8 cellular contexts compared by ENCODE assay signal in the genomic region with DNA sequence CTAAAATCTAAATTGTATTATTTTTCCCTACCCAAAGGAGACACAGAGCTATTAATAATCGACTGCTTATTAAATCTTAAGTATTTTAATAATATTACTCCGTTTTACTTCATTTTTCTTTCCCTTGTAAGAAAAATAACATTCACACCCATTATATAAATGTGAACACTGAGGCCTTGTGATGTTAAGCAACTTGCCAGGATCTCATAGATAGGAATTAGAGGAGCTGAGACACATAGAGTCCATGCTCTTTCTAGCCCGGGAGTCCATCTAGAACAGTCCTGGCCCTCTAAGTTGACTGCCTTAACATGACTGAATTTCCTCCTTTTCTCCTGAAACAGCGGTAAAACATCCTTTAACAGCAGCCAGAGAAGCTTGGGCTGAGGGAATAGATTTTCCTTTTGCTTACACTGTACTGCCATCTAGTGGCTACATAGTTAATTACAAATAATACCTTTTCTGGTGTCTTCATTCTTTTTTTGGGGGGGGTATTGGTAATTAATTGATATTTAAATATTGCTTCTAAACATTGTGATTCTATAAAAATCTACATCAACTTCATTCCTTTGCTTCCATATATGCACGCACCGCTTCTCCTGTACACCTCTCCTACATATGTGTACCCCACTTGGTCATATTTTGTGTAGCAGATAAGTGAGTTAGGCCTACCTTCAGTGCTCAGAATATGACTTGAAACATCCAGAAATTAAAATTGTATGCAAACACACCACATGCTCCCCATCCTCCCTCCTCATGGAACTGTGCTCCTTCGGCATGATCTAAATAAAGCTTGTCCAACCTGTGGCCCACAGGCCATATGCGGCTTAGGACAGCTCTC.
A peak's percentile ranks its signal among the peaks of the same experiment; 100 is the strongest.
DNase-seq lines count a peak whose midpoint lies in the region; ATAC-seq and TF ChIP-seq lines count a peak whose summit lies in the region.

No MANE protein-coding gene starts in this region.

- DNase-seq in BE2C (no peak), NCI-H69 (lab: John Stamatoyannopoulos, UW) (peak; percentile 56), cerebellum (ENCODE audit: low spot score) (peak; percentile 35), lung microvascular endothelial cell (ENCODE audit: low read depth in 2 of 2) (peak; percentile 57 to 60), middle frontal gyrus (ENCODE audit: extremely low spot score, low spot score) (no peak)
- no peak for DNase-seq in stimulated activated CD4-positive, alpha-beta T cell treated with anti-CD3 and anti-CD28 coated beads, Interleukin-4, amount 100 ng/mL, for 24 hours

- H3K9me3 ChIP-seq in BE2C: no peaks in the 10 kb centered on the region

- ATAC-seq in GM18519 (IDR thresholded peaks at IDR 0.05; ENCODE audit: low FRiP score, unreplicated experiment) (peak; percentile 73), HG03378 (IDR thresholded peaks at IDR 0.05; ENCODE audit: unreplicated experiment) (peak; percentile 70)

- H3K27me3 ChIP-seq in BE2C: no peaks in the 10 kb centered on the region

- no peaks in the 10 kb centered on the region for H3K4me1 ChIP-seq in BE2C

- TF ChIP-seq CTCF in BE2C (IDR thresholded peaks at IDR 0.05; ENCODE audit: low read depth, low read length): peak; percentile 42

- H3K36me3 ChIP-seq in BE2C: no peaks in the 10 kb centered on the region

- no peak overlapping the region for H3K4me3 ChIP-seq in BE2C (ENCODE audit: low read depth, low read length)

Comparison
In these comparisons a context has a peak if more than half of its experiments do, and no peak if none do; other contexts are left out.
1. DNase-seq: peak in NCI-H69 (single experiment), cerebellum (single experiment) and lung microvascular endothelial cell (2 of 2); none in BE2C (single experiment), middle frontal gyrus (single experiment) and stimulated activated CD4-positive, alpha-beta T cell treated with anti-CD3 and anti-CD28 coated beads, Interleukin-4, amount 100 ng/mL, for 24 hours (single experiment).